ENCODE assay signal across 9 cellular contexts in the genomic region with DNA sequence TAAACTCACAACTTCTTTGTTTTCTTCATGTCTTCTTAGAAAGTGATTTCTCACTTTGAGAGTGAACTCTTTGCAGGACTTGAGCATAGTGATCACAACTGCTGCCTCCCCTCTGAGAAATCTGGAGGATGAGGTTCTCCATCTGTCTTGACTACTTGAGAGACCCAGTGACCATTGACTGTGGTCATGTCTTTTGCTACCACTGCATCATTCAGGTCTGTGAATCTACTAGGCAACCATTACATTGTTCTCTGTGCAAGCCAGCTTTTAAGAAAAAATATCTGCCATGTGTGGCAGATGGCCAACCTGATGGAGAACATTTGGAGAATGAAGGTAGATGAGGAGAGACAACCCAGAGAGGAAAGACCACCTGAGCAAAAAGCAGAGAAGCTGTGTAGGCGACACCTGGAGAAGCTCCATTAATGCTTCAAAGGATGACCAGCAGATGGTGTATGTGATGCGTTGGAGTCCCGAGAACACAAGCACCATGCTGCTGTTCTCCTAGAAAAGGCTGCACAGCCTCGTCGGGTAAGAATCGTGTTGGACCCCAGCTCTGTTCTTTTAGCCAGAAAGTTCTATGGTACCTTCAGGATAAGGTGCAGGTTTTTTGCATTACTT. TPM values are rescaled to one million over a fixed set of nuclear protein-coding genes. Genes with fewer than 3 reads are reported as not detected.
DNase-seq lines count a peak whose midpoint lies in the region; ATAC-seq, FAIRE-seq and TF ChIP-seq lines count a peak whose summit lies in the region.
"Had no signal": no experiment of that assay in that cellular context is flagged by ENCODE, and none has a peak within 500 bp of the region (broad histone marks: within the 10 kb centered on the region; RNA-seq: fewer than 3 reads in every experiment).

No MANE protein-coding gene starts in this region.

- H3K9me3 Mint-ChIP-seq in activated CD8-positive, alpha-beta T cell treated with anti-CD3 and anti-CD28 coated beads for 36 hours: no peaks in the 10 kb centered on the region
- H3K9me3 Mint-ChIP-seq in memory B cell: no peaks in the 10 kb centered on the region

- CTCF ChIA-PET in HEK293 (lab: Yijun Ruan, JAX): interaction anchor here (0.5 to 2.2 kb wide), 29 partner anchors 9 to 536 kb away, joined by 3 to 16 read pairs (median 4); partner anchors contain the start of gene RPP21
- CTCF ChIA-PET in activated CD8-positive, alpha-beta T cell treated with anti-CD3 and anti-CD28 coated beads for 36 hours (lab: Charles Lee): interaction anchor here (0.8 to 3.6 kb wide), 21 partner anchors 8 to 215 kb away, joined by 3 to 33 read pairs (median 3); partner anchors contain the start of gene TRIM39
- CTCF ChIA-PET in RWPE1 (lab: Yijun Ruan, JAX): interaction anchor here (0.5 to 1.1 kb wide), 9 partner anchors 10 to 998 kb away, joined by 3 to 5 read pairs (median 3); no protein-coding TSS in a partner anchor

- POLR2A ChIA-PET in HEK293 (lab: Yijun Ruan, JAX) (interaction anchor here (0.8 kb wide), 1 partner anchor 87 kb away, joined by 3 read pairs; no protein-coding TSS in a partner anchor), RWPE1 (lab: Yijun Ruan, JAX; ENCODE audit: low non-redundant PET) (no interaction called here)
- POLR2A ChIA-PET in activated CD8-positive, alpha-beta T cell treated with anti-CD3 and anti-CD28 coated beads for 36 hours (lab: Charles Lee): no interaction called here

- FAIRE-seq in D721Med (lab: Jason Lieb, UNC): no peak

- peak; percentile 70 for ATAC-seq in activated CD8-positive, alpha-beta T cell treated with anti-CD3 and anti-CD28 coated beads for 36 hours
- peak; percentile 79 for ATAC-seq in memory B cell (ENCODE audit: low read depth)
- ATAC-seq in GM18873 (IDR thresholded peaks at IDR 0.05; ENCODE audit: low FRiP score, unreplicated experiment): no peak

- TF ChIP-seq CTCF in D721Med (IDR thresholded peaks at IDR 0.05; ENCODE audit: insufficient read depth, missing control alignments) (peak; percentile 34), HEK293 (tag by site-specific recombination; IDR thresholded peaks at IDR 0.05) (peak; percentile 56), RWPE1 (conservative IDR thresholded peaks at IDR 0.05; ENCODE audit: low read depth) (no peak; the same call in 1 of the 2 replicates)
- TF ChIP-seq CTCF in activated CD8-positive, alpha-beta T cell treated with anti-CD3 and anti-CD28 coated beads for 36 hours (IDR thresholded peaks at IDR 0.05): peak; percentile 44

- no peak overlapping the region for H3K4me3 ChIP-seq in HEK293 (ENCODE audit: low read depth, low read length)
- H3K4me3 ChIP-seq in effector memory CD4-positive, alpha-beta T cell (ENCODE audit: insufficient read depth, low read depth, low read length, poor library complexity, severe bottlenecking): no peak overlapping the region

- no peaks in the 10 kb centered on the region for H3K27me3 ChIP-seq in effector memory CD4-positive, alpha-beta T cell (replicated peaks; ENCODE audit: control insufficient read depth, insufficient read depth, low read length, poor library complexity, severe bottlenecking)

- H3K27me3 Mint-ChIP-seq in activated CD8-positive, alpha-beta T cell treated with anti-CD3 and anti-CD28 coated beads for 36 hours: peaks cover 20% of the 10 kb centered on the region
- H3K27me3 Mint-ChIP-seq in memory B cell: peaks cover 15% of the 10 kb centered on the region

- H3K27ac Mint-ChIP-seq in activated CD8-positive, alpha-beta T cell treated with anti-CD3 and anti-CD28 coated beads for 36 hours: no peak overlapping the region
- no peak overlapping the region for H3K27ac Mint-ChIP-seq in memory B cell

- H3K36me3 Mint-ChIP-seq in activated CD8-positive, alpha-beta T cell treated with anti-CD3 and anti-CD28 coated beads for 36 hours (ENCODE audit: low read depth): no peaks in the 10 kb centered on the region
- no peaks in the 10 kb centered on the region for H3K36me3 Mint-ChIP-seq in memory B cell

- H3K36me3 ChIP-seq in HEK293 (ENCODE audit: control insufficient read depth in 2 of 2, insufficient read depth in 1 of 2, low read length in 2 of 2): no peaks in the 10 kb centered on the region
- H3K36me3 ChIP-seq in effector memory CD4-positive, alpha-beta T cell (ENCODE audit: control insufficient read depth, insufficient read depth, low read length): no peaks in the 10 kb centered on the region

- H3K4me1 Mint-ChIP-seq in activated CD8-positive, alpha-beta T cell treated with anti-CD3 and anti-CD28 coated beads for 36 hours (ENCODE audit: low read depth): no peaks in the 10 kb centered on the region
- peaks cover 2% of the 10 kb centered on the region for H3K4me1 Mint-ChIP-seq in memory B cell

- H3K27ac ChIP-seq in HEK293 (ENCODE audit: extremely low read depth, low read depth, low read length): no peak overlapping the region
- no peak overlapping the region for H3K27ac ChIP-seq in RWPE1
- no peak overlapping the region for H3K27ac ChIP-seq in effector memory CD4-positive, alpha-beta T cell (ENCODE audit: insufficient read depth, low read length, poor library complexity, severe bottlenecking)

- intact Hi-C loops in activated CD8-positive, alpha-beta T cell treated with anti-CD3 and anti-CD28 coated beads for 36 hours (cut with micrococcal nuclease): no loop called here

- no peak for DNase-seq in D721Med (ENCODE audit: insufficient read length, low spot score)
- DNase-seq in activated CD8-positive, alpha-beta T cell treated with anti-CD3 and anti-CD28 coated beads for 36 hours: peak; percentile 39
- DNase-seq in memory B cell (ENCODE audit: low spot score in 2 of 2): no peak
- no peak for DNase-seq in RWPE1 (ENCODE audit: low spot score)
- no peak for DNase-seq in DMS153 treated with DMSO at 0.1 percent for 48 hours (lab: John Stamatoyannopoulos, UW; ENCODE audit: unreplicated experiment)
- no peak for DNase-seq in effector memory CD4-positive, alpha-beta T cell
- DNase-seq: NCI-H2081 treated with DMSO at 0.1 percent for 48 hours had no signal

- no peaks in the 10 kb centered on the region for H3K9me3 ChIP-seq in HEK293 (ENCODE audit: control insufficient read depth, insufficient read depth, low read depth, low read length)
- no peaks in the 10 kb centered on the region for H3K9me3 ChIP-seq in effector memory CD4-positive, alpha-beta T cell (ENCODE audit: control insufficient read depth, low read length)

- H3K4me1 ChIP-seq in HEK293 (ENCODE audit: control insufficient read depth, insufficient read depth, low read length): no peaks in the 10 kb centered on the region
- no peaks in the 10 kb centered on the region for H3K4me1 ChIP-seq in effector memory CD4-positive, alpha-beta T cell (ENCODE audit: control insufficient read depth, insufficient read depth, low read length, poor library complexity, severe bottlenecking)

- no peak overlapping the region for H3K4me3 Mint-ChIP-seq in activated CD8-positive, alpha-beta T cell treated with anti-CD3 and anti-CD28 coated beads for 36 hours
- H3K4me3 Mint-ChIP-seq in memory B cell: no peak overlapping the region

TF ChIP-seq in HEK293, 187 proteins besides CTCF, POLR2A, EP300 and RAD21:
- 0 out of 2 replicates have a peak, but pooled peaks have one; percentile 39 for TF ChIP-seq ZNF768 (tag by site-specific recombination; IDR thresholded peaks at IDR 0.05)
- no peak for TF ChIP-seq ZNF18 (tag by site-specific recombination; IDR thresholded peaks at IDR 0.05)
- 0 out of 2 replicates have a peak, but pooled peaks have one; percentile 27 for TF ChIP-seq PRDM10 (tag by site-specific recombination; IDR thresholded peaks at IDR 0.05)
- TF ChIP-seq ZNF654 (tag by site-specific recombination; IDR thresholded peaks at IDR 0.05; ENCODE audit: low read depth): peak; percentile 54
- no peak for TF ChIP-seq ZNF626 (tag by site-specific recombination; IDR thresholded peaks at IDR 0.05)
- TF ChIP-seq ZFP37 (tag by site-specific recombination; IDR thresholded peaks at IDR 0.05): no peak
- TF ChIP-seq KLF8 (tag by site-specific recombination; IDR thresholded peaks at IDR 0.05): no peak

RNA-seq across cellular contexts. Expression of gene TRIM26, which starts 25.1 kb away (rescaled TPM):
- total RNA-seq in activated CD8-positive, alpha-beta T cell treated with anti-CD3 and anti-CD28 coated beads for 36 hours: 10 to 100 TPM; 43.4 to 45.0 TPM
